8 cellular contexts compared by ENCODE assay signal in the genomic region with DNA sequence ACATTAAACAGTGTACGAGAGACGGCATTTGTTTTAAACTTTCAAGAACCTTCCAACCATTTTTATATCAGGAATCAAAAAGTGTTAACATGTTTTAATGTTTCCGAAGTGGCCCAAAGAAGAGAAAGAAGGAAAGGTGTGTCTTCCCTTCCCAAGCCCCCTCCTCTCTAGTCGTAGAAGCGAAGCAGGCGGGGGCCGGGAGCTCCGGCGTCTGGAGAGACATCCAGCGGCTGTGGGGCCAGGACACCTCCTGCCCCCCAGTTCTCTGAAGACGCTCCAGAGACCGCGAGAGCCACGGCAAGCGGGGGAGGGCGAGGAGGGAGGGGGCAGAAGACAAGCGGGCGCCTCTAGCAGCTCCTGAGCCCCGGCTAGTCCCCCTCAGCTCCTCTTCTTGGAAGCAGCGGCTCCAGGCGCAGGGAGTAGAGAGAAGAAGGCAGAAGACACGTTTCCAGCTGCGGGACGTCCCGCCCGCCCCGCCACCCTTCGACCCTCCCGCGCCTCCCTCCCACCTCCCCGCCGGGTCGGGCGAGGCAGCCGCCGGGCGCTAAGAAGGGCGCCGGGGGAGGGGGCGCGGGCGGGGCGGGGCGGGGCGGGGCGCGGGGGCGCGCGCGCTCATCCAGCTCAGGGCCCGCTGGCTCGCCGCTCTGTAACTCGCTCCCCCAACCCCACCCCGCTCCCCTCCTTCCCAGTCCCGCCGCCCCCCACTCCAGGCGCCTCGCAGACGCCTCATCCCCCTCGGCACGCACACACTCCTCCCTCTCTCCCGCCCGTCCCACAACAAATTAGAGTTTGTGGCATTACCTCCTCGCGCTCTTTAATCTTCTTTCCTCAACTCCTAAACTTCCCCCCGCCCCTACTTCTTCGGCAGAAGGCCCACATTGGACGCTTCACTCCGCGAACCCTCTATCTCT. TPM values are rescaled to one million over a fixed set of nuclear protein-coding genes. Genes with fewer than 3 reads are reported as not detected.
DNase-seq lines count a peak whose midpoint lies in the region; ATAC-seq and TF ChIP-seq lines count a peak whose summit lies in the region.

A gene (minus strand): TSS at position 871 of the 911 bp plus-strand sequence.

- DNase-seq in AG08395 (ENCODE audit: low spot score) = peak; percentile 53
- peak; percentile 39 for DNase-seq in NOMO-1 treated with DMSO at 0.1 percent for 48 hours (lab: John Stamatoyannopoulos, UW; ENCODE audit: unreplicated experiment)
- peak; percentile 82 for DNase-seq in activated CD8-positive, alpha-beta memory T cell treated with anti-CD3 and anti-CD28 coated beads, Interleukin-2, amount 50 U/mL, for 48 hours
- DNase-seq in epidermal melanocyte (ENCODE audit: insufficient read length, low spot score) = peak; percentile 77
- peak; percentile 67 to 86 (median 83) for DNase-seq in mucosa of descending colon
- peak; percentile 38 to 40 for DNase-seq in stimulated activated CD8-positive, alpha-beta memory T cell treated with anti-CD3 and anti-CD28 coated beads, Interleukin-4, amount 100 ng/mL, for 4 hours (ENCODE audit: low read depth in 2 of 2, low spot score in 1 of 2)

- H3K36me3 ChIP-seq in mucosa of descending colon (ENCODE audit: low read depth) = no peaks in the 10 kb centered on the region

- ATAC-seq in GM19023 (IDR thresholded peaks at IDR 0.05; ENCODE audit: unreplicated experiment) (peak; percentile 37), HG03342 (IDR thresholded peaks at IDR 0.05; ENCODE audit: unreplicated experiment) (peak; percentile 21), mucosa of descending colon (peak; percentile 47)

- H3K9me3 ChIP-seq in mucosa of descending colon = no peaks in the 10 kb centered on the region

- no peak for TF ChIP-seq CTCF in mucosa of descending colon (IDR thresholded peaks at IDR 0.05)

- peak within 1 kb of the TSS; percentile 59 for H3K4me3 ChIP-seq in mucosa of descending colon

- intact Hi-C loops in mucosa of descending colon (cut with DNase I, micrococcal nuclease) = loop anchor here in 1 of 2 donors (10.0 kb wide), 1 partner anchor 52 kb away; no protein-coding TSS in a partner anchor

- peaks cover 3% of the 10 kb centered on the region for H3K4me1 ChIP-seq in mucosa of descending colon (ENCODE audit: low read depth)

RNA-seq across cellular contexts. Expression of the gene that starts here (rescaled TPM):
- total RNA-seq in mucosa of descending colon = 10 to 100 TPM; 30.6 to 85.6 (median 37.3) TPM

Comparison
In these comparisons a context has a peak if more than half of its experiments do, and no peak if none do; other contexts are left out.
1. Peak in every context shown above with its lines: DNase-seq, ATAC-seq and H3K4me3 ChIP-seq.